In genomic region chr2:218898109-218898878, GRCh38 we compare ENCODE assay signal across 8 cellular contexts. TPM values are rescaled to one million over a fixed set of nuclear protein-coding genes. Genes with fewer than 3 reads are reported as not detected.
A peak's percentile ranks its signal among the peaks of the same experiment; 100 is the strongest.
DNase-seq lines count a peak whose midpoint lies in the region; ATAC-seq, FAIRE-seq and TF ChIP-seq lines count a peak whose summit lies in the region.

No MANE protein-coding gene starts in this region.

- H3K27ac ChIP-seq in DOHH2 (ENCODE audit: low read depth, low read length), result no peak overlapping the region
- H3K27ac ChIP-seq in left lung, result no peak overlapping the region

- no peak for FAIRE-seq in bronchial epithelial cell (lab: Jason Lieb, UNC)

- H4K20me1 ChIP-seq in DOHH2 (ENCODE audit: control insufficient read depth, insufficient read depth, low read depth, low read length), result no peaks in the 10 kb centered on the region

- no peaks in the 10 kb centered on the region for H3K79me2 ChIP-seq in DOHH2 (ENCODE audit: control insufficient read depth, low read length)

- peak overlapping the region; percentile 66 for H3K4me3 ChIP-seq in DOHH2 (ENCODE audit: low read length)
- no peak overlapping the region for H3K4me3 ChIP-seq in bronchial epithelial cell (ENCODE audit: low read depth, low read length)
- H3K4me3 ChIP-seq in left lung, result no peak overlapping the region

- 0 out of 2 replicates have a peak, but pooled peaks cover 3% of the 10 kb centered on the region for H3F3A ChIP-seq in DOHH2 (ENCODE audit: control insufficient read depth, insufficient read depth)

- intact Hi-C loops in left lung (cut with DNase I), result no loop called here

- peaks cover 35% of the 10 kb centered on the region for H3K27me3 ChIP-seq in DOHH2 (ENCODE audit: control insufficient read depth, low read length)
- peaks cover 2% of the 10 kb centered on the region for H3K27me3 ChIP-seq in bronchial epithelial cell (ENCODE audit: control insufficient read depth, insufficient read depth, low read length)
- peaks cover 69 to 100% of the 10 kb centered on the region in 2 donors for H3K27me3 ChIP-seq in left lung

- peak; percentile 21 for ATAC-seq in GM21786 (IDR thresholded peaks at IDR 0.05; ENCODE audit: unreplicated experiment)
- peak; percentile 81 for ATAC-seq in left lung

- peak; percentile 43 for DNase-seq in MV-4-11 (lab: John Stamatoyannopoulos, UW)
- peak; percentile 35 to 82 (median 70) for DNase-seq in activated CD4-positive, CD25-positive, alpha-beta regulatory T cell (lab: John Stamatoyannopoulos, UW)
- no peak for DNase-seq in bronchial epithelial cell (ENCODE audit: low read depth)
- DNase-seq in left lung, result peak; percentile 62 to 92
- peak; percentile 67 for DNase-seq in stimulated activated CD8-positive, alpha-beta memory T cell treated with anti-CD3 and anti-CD28 coated beads, Interleukin-12 subunit alpha, Interleukin-12 subunit beta, amount 100 ng/mL, for 4 hours (ENCODE audit: low read depth)
- no peak for DNase-seq in NCI-H2107 (lab: John Stamatoyannopoulos, UW)

- H3K36me3 ChIP-seq in DOHH2 (ENCODE audit: control insufficient read depth, low read length) (no peaks in the 10 kb centered on the region), bronchial epithelial cell (ENCODE audit: control insufficient read depth, insufficient read depth, low read length) (no peaks in the 10 kb centered on the region), left lung (no peaks in the 10 kb centered on the region)

- H3K9me2 ChIP-seq in DOHH2 (replicated peaks; ENCODE audit: control insufficient read depth, low read length), result no peaks in the 10 kb centered on the region

- H3K4me2 ChIP-seq in DOHH2 (ENCODE audit: low read length), result peak overlapping the region; percentile 93

- TF ChIP-seq CTCF in DOHH2 (IDR thresholded peaks at IDR 0.05; ENCODE audit: low read depth, low read length, poor library complexity, severe bottlenecking) (peak; percentile 97), bronchial epithelial cell (IDR thresholded peaks at IDR 0.05; ENCODE audit: insufficient read depth, low read length, severe bottlenecking) (peak; percentile 98), left lung (IDR thresholded peaks at IDR 0.05) (peak; percentile 90 to 94)

- H3K4me1 ChIP-seq in DOHH2 (ENCODE audit: control insufficient read depth, low read length), result peaks cover 59% of the 10 kb centered on the region
- H3K4me1 ChIP-seq in left lung, result peaks cover 18 to 32% of the 10 kb centered on the region in 2 donors

- H3K9me3 ChIP-seq in DOHH2 (ENCODE audit: control insufficient read depth, insufficient read depth, low read length), result no peaks in the 10 kb centered on the region
- H3K9me3 ChIP-seq in left lung, result no peaks in the 10 kb centered on the region

RNA-seq across cellular contexts. Expression of gene WNT10A, which starts 17.6 kb away (rescaled TPM):
- total RNA-seq in bronchial epithelial cell (2.3 and 2.4 TPM in 2 replicates), left lung (1 to 10 TPM in 1 of 2 donors, under 1 TPM in 1; 0.47 to 1.1 TPM)

RNA-seq across cellular contexts. Expression of gene WNT6, which starts 38.7 kb away (rescaled TPM):
- total RNA-seq in bronchial epithelial cell (not detected in 2 replicates), left lung (not detected)

Comparison
In these comparisons a context has a peak if more than half of its experiments do, and no peak if none do; other contexts are left out.
1. DNase-seq: peak in MV-4-11 (single experiment), activated CD4-positive, CD25-positive, alpha-beta regulatory T cell (4 of 4), left lung (2 of 2) and stimulated activated CD8-positive, alpha-beta memory T cell treated with anti-CD3 and anti-CD28 coated beads, Interleukin-12 subunit alpha, Interleukin-12 subunit beta, amount 100 ng/mL, for 4 hours (single experiment); none in bronchial epithelial cell (single experiment) and NCI-H2107 (single experiment).
2. Peak in every context shown above with its lines, with median percentiles within 50 percentile points of each other: CTCF ChIP-seq.